ENCODE assay signal across 20 cellular contexts in genomic region chr22:49532831-49533802, GRCh38.
DNase-seq lines count a peak whose midpoint lies in the region; ATAC-seq and TF ChIP-seq lines count a peak whose summit lies in the region.
"Had no signal": no experiment of that assay in that cellular context is flagged by ENCODE, and none has a peak within 500 bp of the region (broad histone marks: within the 10 kb centered on the region; RNA-seq: fewer than 3 reads in every experiment).

No MANE protein-coding gene starts in this region.

- no peak for ATAC-seq in HG03139 (IDR thresholded peaks at IDR 0.05; ENCODE audit: unreplicated experiment)
- ATAC-seq in omental fat pad (ENCODE audit: low FRiP score), result no peak
- ATAC-seq: activated CD4-positive, CD25-positive, alpha-beta regulatory T cell treated with anti-CD3 and anti-CD28 coated beads, Interleukin-2, amount 50 U/mL, for 24 hours; activated naive CD8-positive, alpha-beta T cell treated with anti-CD3 and anti-CD28 coated beads, Interleukin-2, amount 50 U/mL, for 24 hours; gastrocnemius medialis; sciatic nerve had no signal

- no peak overlapping the region for H3K27ac Mint-ChIP-seq in activated naive CD4-positive, alpha-beta T cell treated with anti-CD3 and anti-CD28 coated beads for 36 hours
- H3K27ac Mint-ChIP-seq: activated CD4-positive, alpha-beta memory T cell treated with anti-CD3 and anti-CD28 coated beads for 36 hours; activated naive CD8-positive, alpha-beta T cell treated with anti-CD3 and anti-CD28 coated beads, Interleukin-2, amount 50 U/mL, for 24 hours; activated T-helper 2 cell treated with anti-CD3 and anti-CD28 coated beads, Interferon-gamma antibody, Interleukin-2, Interleukin-4, amounts not matched to agents 10 μg/mL and 5 μg/mL and 100 μg/mL, durations not matched to agents 14 hours and 24 hours and 36 hours; immature natural killer cell had no signal

- intact Hi-C loops in posterior vena cava (cut with DNase I), result no loop called here
- intact Hi-C loops in activated naive CD4-positive, alpha-beta T cell treated with anti-CD3 and anti-CD28 coated beads for 36 hours (cut with micrococcal nuclease), result no loop called here

- H3K4me3 Mint-ChIP-seq in activated naive CD4-positive, alpha-beta T cell treated with anti-CD3 and anti-CD28 coated beads for 36 hours, result no peak overlapping the region
- H3K4me3 Mint-ChIP-seq: activated CD4-positive, alpha-beta memory T cell treated with anti-CD3 and anti-CD28 coated beads for 36 hours; activated naive CD8-positive, alpha-beta T cell treated with anti-CD3 and anti-CD28 coated beads, Interleukin-2, amount 50 U/mL, for 24 hours; immature natural killer cell had no signal

- H3K9me3 Mint-ChIP-seq in activated naive CD4-positive, alpha-beta T cell treated with anti-CD3 and anti-CD28 coated beads for 36 hours, result peaks cover 3% of the 10 kb centered on the region
- H3K9me3 Mint-ChIP-seq: activated CD4-positive, alpha-beta memory T cell treated with anti-CD3 and anti-CD28 coated beads for 36 hours; activated naive CD8-positive, alpha-beta T cell treated with anti-CD3 and anti-CD28 coated beads, Interleukin-2, amount 50 U/mL, for 24 hours; activated T-helper 2 cell treated with anti-CD3 and anti-CD28 coated beads, Interferon-gamma antibody, Interleukin-2, Interleukin-4, amounts not matched to agents 10 μg/mL and 5 μg/mL and 100 μg/mL, durations not matched to agents 14 hours and 24 hours and 36 hours; immature natural killer cell had no signal

- H3K27me3 Mint-ChIP-seq in activated naive CD4-positive, alpha-beta T cell treated with anti-CD3 and anti-CD28 coated beads for 36 hours (ENCODE audit: low read depth), result no peaks in the 10 kb centered on the region
- H3K27me3 Mint-ChIP-seq: activated CD4-positive, alpha-beta memory T cell treated with anti-CD3 and anti-CD28 coated beads for 36 hours; activated naive CD8-positive, alpha-beta T cell treated with anti-CD3 and anti-CD28 coated beads, Interleukin-2, amount 50 U/mL, for 24 hours had no signal

- no peak for TF ChIP-seq CTCF in omental fat pad (IDR thresholded peaks at IDR 0.05)

- H3K36me3 Mint-ChIP-seq in activated naive CD4-positive, alpha-beta T cell treated with anti-CD3 and anti-CD28 coated beads for 36 hours (ENCODE audit: low read depth), result peaks cover 6% of the 10 kb centered on the region
- H3K36me3 Mint-ChIP-seq: activated CD4-positive, alpha-beta memory T cell treated with anti-CD3 and anti-CD28 coated beads for 36 hours; immature natural killer cell had no signal

- CTCF ChIA-PET in activated naive CD4-positive, alpha-beta T cell treated with anti-CD3 and anti-CD28 coated beads for 36 hours (lab: Charles Lee), result no interaction called here

- in situ Hi-C loops in G401 (cut with HindIII; ENCODE audit: low sequenced_read_pairs), result no loop called here

- H3K4me1 Mint-ChIP-seq in activated naive CD4-positive, alpha-beta T cell treated with anti-CD3 and anti-CD28 coated beads for 36 hours (ENCODE audit: low read depth), result no peaks in the 10 kb centered on the region
- H3K4me1 Mint-ChIP-seq: activated naive CD8-positive, alpha-beta T cell treated with anti-CD3 and anti-CD28 coated beads, Interleukin-2, amount 50 U/mL, for 24 hours had no signal

- DNase-seq in G401 (ENCODE audit: low spot score), result peak; percentile 29
- peak; percentile 14 for DNase-seq in NCI-H345 treated with DMSO at 0.1 percent for 48 hours (lab: John Stamatoyannopoulos, UW; ENCODE audit: unreplicated experiment)
- DNase-seq in cerebellum (ENCODE audit: low spot score), result peak; percentile 35
- DNase-seq in posterior vena cava (ENCODE audit: low spot score), result peak; percentile 46
- DNase-seq in activated naive CD4-positive, alpha-beta T cell treated with anti-CD3 and anti-CD28 coated beads for 36 hours, result no peak
- DNase-seq in omental fat pad (ENCODE audit: low spot score), result no peak
- DNase-seq: activated CD4-positive, alpha-beta memory T cell treated with anti-CD3 and anti-CD28 coated beads for 36 hours; activated CD8-positive, alpha-beta memory T cell treated with anti-CD3 and anti-CD28 coated beads, Interleukin-2, amount 50 U/mL, for 48 hours; activated naive CD8-positive, alpha-beta T cell treated with anti-CD3 and anti-CD28 coated beads, Interleukin-2, amount 50 U/mL, for 24 hours; central memory CD4-positive, alpha-beta T cell; gastrocnemius medialis; immature natural killer cell; mesendoderm; NCI-H510A; stimulated activated CD4-positive, alpha-beta T cell treated with anti-CD3 and anti-CD28 coated beads, Interleukin-15, amount 100 ng/mL, for 24 hours; stimulated activated naive CD4-positive, alpha-beta T cell had no signal

Comparison
In these comparisons a context has a peak if more than half of its experiments do, and no peak if none do; other contexts are left out.
1. DNase-seq: peak in G401 (single experiment), NCI-H345 treated with DMSO at 0.1 percent for 48 hours (single experiment), cerebellum (single experiment) and posterior vena cava (single experiment); none in activated naive CD4-positive, alpha-beta T cell treated with anti-CD3 and anti-CD28 coated beads for 36 hours (single experiment) and omental fat pad (single experiment).